In genomic region chr12:13504736-13505135, GRCh38 we compare ENCODE assay signal across 16 cellular contexts.
"Had no signal": no experiment of that assay in that cellular context is flagged by ENCODE, and none has a peak within 500 bp of the region (broad histone marks: within the 10 kb centered on the region; RNA-seq: fewer than 3 reads in every experiment).

No MANE protein-coding gene starts in this region.

- H3K4me2 ChIP-seq: hepatocyte had no signal

- H3K9me3 Mint-ChIP-seq: activated CD4-positive, alpha-beta memory T cell treated with anti-CD3 and anti-CD28 coated beads for 36 hours; activated T-cell treated with anti-CD3 and anti-CD28 coated beads, Interleukin-2, amount 50 U/mL, for 24 hours had no signal

- DNase-seq: activated CD4-positive, alpha-beta memory T cell treated with anti-CD3 and anti-CD28 coated beads for 36 hours; activated effector memory CD4-positive, alpha-beta T cell treated with Interleukin-2 at 50 U/mL for 16 hours; activated naive CD4-positive, alpha-beta T cell treated with anti-CD3 and anti-CD28 coated beads, Interleukin-2, amount 50 U/mL, for 16 hours; activated T-cell treated with anti-CD3 and anti-CD28 coated beads, Interleukin-2, amount 50 U/mL, for 24 hours; kidney; left ventricle myocardium inferior; mesenchymal stem cell; ovary; sigmoid colon; stimulated activated CD4-positive, alpha-beta T cell treated with anti-CD3 and anti-CD28 coated beads, Interleukin-12 subunit alpha, Interleukin-12 subunit beta, amount 100 ng/mL, for 4 hours; stimulated activated CD4-positive, alpha-beta T cell treated with anti-CD3 and anti-CD28 coated beads, Interleukin-2, amount 100 ng/mL, for 24 hours; T-helper 17 cell; WERI-Rb-1 had no signal

- H3K36me3 ChIP-seq: left ventricle myocardium inferior, ovary, sigmoid colon, WERI-Rb-1 had no signal

- FAIRE-seq: astrocyte, kidney had no signal

- H3K4me3 Mint-ChIP-seq: activated CD4-positive, alpha-beta memory T cell treated with anti-CD3 and anti-CD28 coated beads for 36 hours; activated T-cell treated with anti-CD3 and anti-CD28 coated beads, Interleukin-2, amount 50 U/mL, for 24 hours; T-helper 17 cell had no signal

- H3K4me3 ChIP-seq: hepatocyte, left ventricle myocardium inferior, ovary, sigmoid colon had no signal

- H3K79me2 ChIP-seq: hepatocyte had no signal

- H3K27me3 ChIP-seq: hepatocyte, ovary, sigmoid colon had no signal

- H3K27ac ChIP-seq: ovary, sigmoid colon, WERI-Rb-1 had no signal

- ATAC-seq: esophagus mucosa, T-helper 17 cell had no signal

- H3K27ac Mint-ChIP-seq: activated CD4-positive, alpha-beta memory T cell treated with anti-CD3 and anti-CD28 coated beads for 36 hours; activated T-cell treated with anti-CD3 and anti-CD28 coated beads, Interleukin-2, amount 50 U/mL, for 24 hours; T-helper 17 cell had no signal

- H3K4me1 ChIP-seq: left ventricle myocardium inferior, sigmoid colon had no signal

- H2AFZ ChIP-seq: hepatocyte had no signal

- H3K36me3 Mint-ChIP-seq: activated CD4-positive, alpha-beta memory T cell treated with anti-CD3 and anti-CD28 coated beads for 36 hours had no signal

- H3K9me3 ChIP-seq: left ventricle myocardium inferior, ovary, sigmoid colon had no signal

- H3K27me3 Mint-ChIP-seq: activated CD4-positive, alpha-beta memory T cell treated with anti-CD3 and anti-CD28 coated beads for 36 hours; activated T-cell treated with anti-CD3 and anti-CD28 coated beads, Interleukin-2, amount 50 U/mL, for 24 hours had no signal

- H3K4me1 Mint-ChIP-seq: T-helper 17 cell had no signal
